24 cellular contexts compared by ENCODE assay signal in genomic region chr17:31116167-31116566, GRCh38.
"Had no signal": no experiment of that assay in that cellular context is flagged by ENCODE, and none has a peak within 500 bp of the region (broad histone marks: within the 10 kb centered on the region; RNA-seq: fewer than 3 reads in every experiment).

No MANE protein-coding gene starts in this region.

- H3K27me3 Mint-ChIP-seq: naive B cell had no signal

- H3K27ac ChIP-seq: coronary artery, dorsolateral prefrontal cortex, esophagus muscularis mucosa, foreskin keratinocyte, gastroesophageal sphincter, heart left ventricle, hepatocyte, left lung, lower lobe of right lung had no signal

- H3K9me3 ChIP-seq: esophagus muscularis mucosa, gastroesophageal sphincter, left lung, lower lobe of right lung, mucosa of descending colon had no signal

- H3K27ac Mint-ChIP-seq: mesothelial cell of epicardium had no signal

- H3K4me1 ChIP-seq: lower lobe of right lung had no signal

- H3K4me2 ChIP-seq: hepatocyte had no signal

- H3K4me3 ChIP-seq: coronary artery, dorsolateral prefrontal cortex, esophagus muscularis mucosa, gastroesophageal sphincter, heart left ventricle, hepatocyte, left lung, lower lobe of right lung, mucosa of descending colon had no signal

- FAIRE-seq: colon, endothelial cell of umbilical vein, frontal cortex, islet of Langerhans, keratinocyte had no signal

- H2AFZ ChIP-seq: hepatocyte had no signal

- H3K9me3 Mint-ChIP-seq: naive B cell had no signal

- H3K27me3 ChIP-seq: dorsolateral prefrontal cortex, esophagus muscularis mucosa, foreskin keratinocyte, gastroesophageal sphincter, heart left ventricle, hepatocyte, left lung had no signal

- H3K36me3 Mint-ChIP-seq: naive B cell had no signal

- DNase-seq: dermis blood vessel endothelial cell; dorsolateral prefrontal cortex; effector CD4-positive, alpha-beta T cell; effector memory CD4-positive, alpha-beta T cell; foreskin keratinocyte; heart left ventricle; hypothalamus; left cardiac atrium; left ventricle myocardium superior; lower lobe of right lung; mesenchymal stem cell; mucosa of descending colon; naive B cell had no signal

- H3K36me3 ChIP-seq: esophagus muscularis mucosa, gastroesophageal sphincter, left lung, lower lobe of right lung had no signal

- ATAC-seq: foreskin keratinocyte, gastroesophageal sphincter, heart left ventricle, left cardiac atrium, left lung, left ventricle myocardium superior, lower lobe of right lung, mucosa of descending colon had no signal

- H3K4me3 Mint-ChIP-seq: mesothelial cell of epicardium, naive B cell had no signal
